Comparison of ENCODE assay signal across 14 cellular contexts in the genomic region with DNA sequence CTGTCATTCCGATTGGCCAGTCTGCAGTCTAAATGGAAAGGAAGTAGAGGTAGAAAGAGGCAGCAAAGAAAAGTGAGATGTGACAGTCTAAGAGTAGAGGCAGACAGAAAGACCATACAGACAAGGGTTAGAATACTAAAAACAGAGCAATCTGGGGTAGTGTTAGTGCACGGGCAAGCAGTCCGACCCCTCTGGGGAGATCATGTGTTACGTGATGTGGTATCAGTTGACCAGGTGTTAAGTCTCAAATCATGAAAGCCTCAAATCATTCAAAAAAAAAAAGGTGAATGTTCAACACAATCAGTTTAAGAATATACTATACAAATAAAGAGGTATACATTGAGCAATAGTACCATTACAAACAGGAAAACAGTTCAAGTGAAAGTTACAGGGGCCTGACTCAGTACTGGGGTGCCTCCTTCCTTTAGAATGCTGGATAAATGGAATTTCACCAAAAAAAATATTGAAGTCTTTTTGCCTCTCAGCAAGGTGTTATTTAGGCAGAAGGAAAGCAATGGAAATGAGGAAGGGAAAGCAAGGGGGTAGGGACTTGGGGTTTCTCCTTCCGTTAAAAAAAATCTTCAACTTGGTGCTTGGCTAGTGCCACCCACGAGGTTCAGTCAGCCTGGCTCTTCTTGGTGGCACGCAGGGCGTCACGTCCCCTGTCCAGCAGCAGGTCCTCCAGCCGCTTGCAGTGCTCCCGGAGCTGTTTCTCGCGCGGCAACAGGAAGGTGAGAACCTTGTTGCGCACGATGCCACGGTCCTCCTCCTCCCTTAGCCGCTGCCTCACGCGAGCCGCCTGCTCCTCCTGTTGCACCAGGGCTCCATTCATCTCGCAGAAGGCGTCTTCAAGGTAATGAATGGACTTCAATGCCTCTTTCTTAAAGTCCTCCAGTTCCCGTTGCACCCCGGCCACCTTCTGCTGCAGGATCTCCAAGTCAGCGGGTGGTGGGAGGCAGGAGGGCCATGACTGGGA.
DNase-seq lines count a peak whose midpoint lies in the region; ATAC-seq lines count a peak whose summit lies in the region.
"Had no signal": no experiment of that assay in that cellular context is flagged by ENCODE, and none has a peak within 500 bp of the region (broad histone marks: within the 10 kb centered on the region; RNA-seq: fewer than 3 reads in every experiment).

No MANE protein-coding gene starts in this region.

- DNase-seq in NOMO-1 treated with DMSO at 0.1 percent for 48 hours (lab: John Stamatoyannopoulos, UW; ENCODE audit: unreplicated experiment) = peak; percentile 80
- peak; percentile 45 for DNase-seq in medulla oblongata (ENCODE audit: extremely low spot score)
- DNase-seq in stimulated activated naive CD4-positive, alpha-beta T cell (lab: John Stamatoyannopoulos, UW) = no peak
- DNase-seq: DMS 273 treated with DMSO at 0.1 percent for 48 hours, H7, NCI-H1105, NCI-H187 treated with DMSO at 0.1 percent for 48 hours, NCI-H2171, NCI-H82, SK-N-SH had no signal

- ATAC-seq in HG03432 (IDR thresholded peaks at IDR 0.05; ENCODE audit: unreplicated experiment) (peak; percentile 64), HG02763 (IDR thresholded peaks at IDR 0.05; ENCODE audit: unreplicated experiment) (no peak), HG02852 (IDR thresholded peaks at IDR 0.05; ENCODE audit: unreplicated experiment) (no peak), GM19395 (IDR thresholded peaks at IDR 0.05; ENCODE audit: unreplicated experiment) (no peak)

Comparison
In these comparisons a context has a peak if more than half of its experiments do, and no peak if none do; other contexts are left out.
1. DNase-seq: peak in NOMO-1 treated with DMSO at 0.1 percent for 48 hours (single experiment) and medulla oblongata (single experiment); none in stimulated activated naive CD4-positive, alpha-beta T cell (0 of 6).